ENCODE assay signal across 8 cellular contexts in the genomic region with DNA sequence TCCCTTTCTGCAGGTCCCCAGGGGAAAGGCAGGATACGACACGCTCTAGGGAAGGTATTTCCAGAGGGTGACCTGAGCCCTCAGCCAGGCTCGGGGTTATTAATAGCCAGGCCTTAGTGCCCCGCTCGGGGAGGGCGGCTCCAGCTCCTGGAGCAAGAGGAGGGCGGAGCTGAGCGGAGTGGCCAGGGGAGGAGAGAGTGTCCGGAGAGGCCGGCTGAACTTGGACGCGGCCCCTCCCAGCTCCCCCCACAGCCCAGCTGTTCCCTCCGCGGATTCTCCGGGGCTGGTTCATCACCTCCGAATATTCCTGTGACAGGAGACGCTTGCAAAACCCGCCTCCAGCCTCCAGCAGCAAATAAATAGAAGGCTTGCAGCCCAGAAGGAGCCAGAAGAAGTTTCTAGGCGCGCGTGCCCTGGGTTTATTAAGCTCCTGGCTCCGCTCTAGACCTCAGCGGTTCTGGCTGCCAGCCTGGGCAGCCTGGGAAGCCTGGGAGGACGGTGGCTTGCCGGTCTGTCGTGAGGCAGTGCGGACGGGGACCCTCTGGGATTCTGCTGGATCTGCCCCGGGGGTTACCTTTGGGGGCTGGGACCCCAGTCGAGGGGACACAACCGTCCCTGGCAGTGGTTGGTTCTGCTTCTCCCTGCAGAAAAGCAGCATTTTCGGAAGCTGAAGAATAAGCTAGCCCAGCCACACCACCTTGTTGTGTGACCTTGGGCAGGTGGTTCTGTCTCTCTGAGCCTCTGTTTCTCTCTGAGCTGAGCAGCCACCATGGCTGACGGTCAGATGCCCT. TPM values are rescaled to one million over a fixed set of nuclear protein-coding genes. Genes with fewer than 3 reads are reported as not detected.
DNase-seq lines count a peak whose midpoint lies in the region; ATAC-seq lines count a peak whose summit lies in the region.

A gene with protein sequence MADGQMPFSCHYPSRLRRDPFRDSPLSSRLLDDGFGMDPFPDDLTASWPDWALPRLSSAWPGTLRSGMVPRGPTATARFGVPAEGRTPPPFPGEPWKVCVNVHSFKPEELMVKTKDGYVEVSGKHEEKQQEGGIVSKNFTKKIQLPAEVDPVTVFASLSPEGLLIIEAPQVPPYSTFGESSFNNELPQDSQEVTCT (plus strand): TSS at position 388 of the 791 bp plus-strand sequence. CDS start 382 bp downstream, at position 770.

- H3K9me3 ChIP-seq in BLaER1: no peaks in the 10 kb centered on the region
- no peaks in the 10 kb centered on the region for H3K9me3 ChIP-seq in effector memory CD4-positive, alpha-beta T cell (ENCODE audit: control insufficient read depth, low read length)

- 0 out of 2 replicates have a peak, but pooled peaks cover 3% of the 10 kb centered on the region for H3K27me3 ChIP-seq in BLaER1
- no peaks in the 10 kb centered on the region for H3K27me3 ChIP-seq in effector memory CD4-positive, alpha-beta T cell (replicated peaks; ENCODE audit: control insufficient read depth, insufficient read depth, low read length, poor library complexity, severe bottlenecking)

- H3K36me3 ChIP-seq in BLaER1: no peaks in the 10 kb centered on the region
- H3K36me3 ChIP-seq in effector memory CD4-positive, alpha-beta T cell (ENCODE audit: control insufficient read depth, insufficient read depth, low read length): no peaks in the 10 kb centered on the region

- H3K27ac ChIP-seq in BLaER1 (no peak within 1 kb of the TSS), temporal lobe (ENCODE audit: low read depth, low read length) (peak within 1 kb of the TSS; percentile 53)
- H3K27ac ChIP-seq in effector memory CD4-positive, alpha-beta T cell (ENCODE audit: insufficient read depth, low read length, poor library complexity, severe bottlenecking): no peak within 1 kb of the TSS

- no peak within 1 kb of the TSS for H3K9ac ChIP-seq in BLaER1

- peak within 1 kb of the TSS; percentile 64 for H3K4me2 ChIP-seq in BLaER1

- ATAC-seq in left lobe of liver: peak; percentile 87
- ATAC-seq in HG03354 (IDR thresholded peaks at IDR 0.05; ENCODE audit: poor library complexity, severe bottlenecking, unreplicated experiment): no peak

- no peaks in the 10 kb centered on the region for H4K20me1 ChIP-seq in BLaER1

- H3K4me1 ChIP-seq in BLaER1: peaks cover 12% of the 10 kb centered on the region
- no peaks in the 10 kb centered on the region for H3K4me1 ChIP-seq in effector memory CD4-positive, alpha-beta T cell (ENCODE audit: control insufficient read depth, insufficient read depth, low read length, poor library complexity, severe bottlenecking)

- H3K4me3 ChIP-seq in BLaER1: no peak within 1 kb of the TSS
- H3K4me3 ChIP-seq in effector memory CD4-positive, alpha-beta T cell (ENCODE audit: insufficient read depth, low read depth, low read length, poor library complexity, severe bottlenecking): no peak within 1 kb of the TSS

- DNase-seq in NCI-H2227 (lab: John Stamatoyannopoulos, UW; ENCODE audit: unreplicated experiment): peak; percentile 71
- peak; percentile 23 for DNase-seq in cortex of kidney (lab: John Stamatoyannopoulos, UW)
- DNase-seq in left lobe of liver (ENCODE audit: low spot score): peak; percentile 60
- DNase-seq in effector memory CD4-positive, alpha-beta T cell: no peak
- DNase-seq in stimulated activated CD4-positive, alpha-beta T cell treated with anti-CD3 and anti-CD28 coated beads, Interleukin-2, amount 100 ng/mL, for 24 hours: no peak

RNA-seq across cellular contexts. Expression of the gene that starts here (rescaled TPM):
- total RNA-seq in left lobe of liver (0.96 TPM), temporal lobe (1.2 TPM)

Comparison
In these comparisons a context has a peak if more than half of its experiments do, and no peak if none do; other contexts are left out.
1. Peak in DNase-seq and ATAC-seq in left lobe of liver; RNA of the gene not detected or under 1 TPM.
2. DNase-seq: peak in NCI-H2227 (single experiment) and cortex of kidney (single experiment); none in effector memory CD4-positive, alpha-beta T cell (0 of 3) and stimulated activated CD4-positive, alpha-beta T cell treated with anti-CD3 and anti-CD28 coated beads, Interleukin-2, amount 100 ng/mL, for 24 hours (0 of 2).